ENCODE assay signal across 8 cellular contexts in the genomic region with DNA sequence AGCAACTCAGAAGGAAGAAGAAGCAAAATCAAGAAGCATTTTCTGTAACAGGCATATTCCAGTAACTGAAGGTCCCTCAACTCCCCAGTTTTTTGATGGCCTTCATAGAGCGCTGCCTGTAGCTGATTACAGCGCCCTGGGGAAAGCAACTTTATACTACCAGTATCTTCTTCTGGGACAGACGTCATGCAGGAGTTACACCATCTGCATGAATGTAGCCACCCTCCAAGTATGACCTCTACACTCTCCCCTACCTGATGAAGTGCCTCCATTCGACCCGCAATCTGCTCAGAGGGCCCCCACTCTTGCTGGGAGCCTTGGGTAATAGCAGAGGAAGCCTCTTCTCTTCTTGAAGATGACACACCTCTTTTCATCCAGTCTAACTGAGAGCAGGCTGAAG. TPM values are rescaled to one million over a fixed set of nuclear protein-coding genes. Genes with fewer than 3 reads are reported as not detected.
"Had no signal": no experiment of that assay in that cellular context is flagged by ENCODE, and none has a peak within 500 bp of the region (broad histone marks: within the 10 kb centered on the region; RNA-seq: fewer than 3 reads in every experiment).

No MANE protein-coding gene starts in this region.

- H3K9me3 ChIP-seq: HAP-1 had no signal

- H3K27ac ChIP-seq: GM23248 had no signal

- H2AFZ ChIP-seq: GM23248, GM23338 had no signal

- H3K4me1 ChIP-seq: HAP-1 had no signal

- DNase-seq: GM23248, GOT3, H7, H9, HCEC 1CT, HFFc6 had no signal

- H3K4me3 ChIP-seq: GM23248, GM23338, HAP-1 had no signal

- H3K36me3 ChIP-seq: HAP-1 had no signal

- H3K4me2 ChIP-seq: GM23338 had no signal

- H3K9ac ChIP-seq: GM23248 had no signal

RNA-seq across cellular contexts. Expression of gene SH3TC2, which starts 21.0 kb away (rescaled TPM):
- total RNA-seq: H7, H9 had no signal
